In genomic region chr10:118983263-118983662, GRCh38 we compare ENCODE assay signal across 12 cellular contexts. TPM values are rescaled to one million over a fixed set of nuclear protein-coding genes. Genes with fewer than 3 reads are reported as not detected.
DNase-seq lines count a peak whose midpoint lies in the region; ATAC-seq and TF ChIP-seq lines count a peak whose summit lies in the region.
"Had no signal": no experiment of that assay in that cellular context is flagged by ENCODE, and none has a peak within 500 bp of the region (broad histone marks: within the 10 kb centered on the region; RNA-seq: fewer than 3 reads in every experiment).

No MANE protein-coding gene starts in this region.

- no peak overlapping the region for H3K4me3 ChIP-seq in heart left ventricle
- no peak overlapping the region for H3K4me3 ChIP-seq in left ventricle myocardium inferior
- H3K4me3 ChIP-seq: sigmoid colon had no signal

- H3K9me3 ChIP-seq in heart left ventricle, result peaks cover 0 to 23% (median 7%) of the 10 kb centered on the region in 12 donors
- peaks cover 30% of the 10 kb centered on the region for H3K9me3 ChIP-seq in left ventricle myocardium inferior (replicated peaks)

- H3K36me3 ChIP-seq in heart left ventricle, result no peaks in the 10 kb centered on the region
- H3K36me3 ChIP-seq in left ventricle myocardium inferior, result no peaks in the 10 kb centered on the region
- H3K36me3 ChIP-seq: sigmoid colon had no signal

- TF ChIP-seq POLR2A in heart left ventricle (IDR thresholded peaks at IDR 0.05), result no peak

- intact Hi-C loops in heart left ventricle (cut with DNase I), result no loop called here
- intact Hi-C loops in left ventricle myocardium inferior (cut with micrococcal nuclease), result no loop called here
- intact Hi-C loops in sciatic nerve (cut with DNase I), result no loop called here

- DNase-seq in heart left ventricle (no peak), left ventricle myocardium inferior (no peak), MV-4-11 (lab: John Stamatoyannopoulos, UW) (peak; percentile 64), SKM-1 treated with dmso at 0.1 percent for 144 hours (lab: John Stamatoyannopoulos, UW; ENCODE audit: unreplicated experiment) (peak; percentile 49), sciatic nerve (ENCODE audit: low spot score) (peak; percentile 9), 8988T (no peak), GM20000 (ENCODE audit: low spot score) (no peak)
- DNase-seq: NCI-H187 treated with DMSO at 0.1 percent for 48 hours, substantia nigra had no signal

- WGBS in heart left ventricle, 4 donors, result 33 to 49% (median 40%) methylated on average over 1 of the region's 1 CpG

- ATAC-seq in heart left ventricle (peak; percentile 63 to 78 (median 67)), sciatic nerve (no peak), HG03175 (IDR thresholded peaks at IDR 0.05; ENCODE audit: unreplicated experiment) (no peak)

- H3K4me1 ChIP-seq in heart left ventricle, result peaks cover 0 to 5% (median 0%) of the 10 kb centered on the region in 12 donors
- peaks cover 6% of the 10 kb centered on the region for H3K4me1 ChIP-seq in left ventricle myocardium inferior
- H3K4me1 ChIP-seq: sigmoid colon had no signal

- H3K27ac ChIP-seq in heart left ventricle (no peak overlapping the region), left ventricle myocardium inferior (replicated peaks) (no peak overlapping the region)
- H3K27ac ChIP-seq: sigmoid colon had no signal

- TF ChIP-seq CTCF in heart left ventricle (IDR thresholded peaks at IDR 0.05), result no peak
- no peak for TF ChIP-seq CTCF in left ventricle myocardium inferior (IDR thresholded peaks at IDR 0.05; ENCODE audit: borderline replicate concordance)
- TF ChIP-seq CTCF in GM20000 (IDR thresholded peaks at IDR 0.05; ENCODE audit: extremely low read depth, missing control alignments), result no peak

- H3K27me3 ChIP-seq in heart left ventricle (no peaks in the 10 kb centered on the region), left ventricle myocardium inferior (ENCODE audit: low read depth) (no peaks in the 10 kb centered on the region)
- H3K27me3 ChIP-seq: sigmoid colon had no signal

RNA-seq across cellular contexts. Expression of gene NANOS1, which starts 46.3 kb away (rescaled TPM):
- total RNA-seq in heart left ventricle (10 to 100 TPM in 4 of 9 donors, 1 to 10 TPM in 5; 3.3 to 35.5 (median 8.8) TPM), left ventricle myocardium inferior (11.7 TPM), sciatic nerve (3.5 TPM)
- 10 to 100 TPM in 1 of 2 donors, 1 to 10 TPM in 1; 7.1 to 41.4 TPM for polyA plus RNA-seq in heart left ventricle
- polyA plus RNA-seq: CD14-positive monocyte had no signal

Comparison
In these comparisons a context has a peak if more than half of its experiments do, and no peak if none do; other contexts are left out.
1. ATAC-seq: peak in heart left ventricle (4 of 4); none in sciatic nerve (single experiment) and HG03175 (single experiment).
2. DNase-seq: peak in MV-4-11 (single experiment), SKM-1 treated with dmso at 0.1 percent for 144 hours (single experiment) and sciatic nerve (single experiment); none in heart left ventricle (0 of 5), left ventricle myocardium inferior (single experiment), 8988T (single experiment) and GM20000 (single experiment).